ENCODE assay signal across 23 cellular contexts in the genomic region with DNA sequence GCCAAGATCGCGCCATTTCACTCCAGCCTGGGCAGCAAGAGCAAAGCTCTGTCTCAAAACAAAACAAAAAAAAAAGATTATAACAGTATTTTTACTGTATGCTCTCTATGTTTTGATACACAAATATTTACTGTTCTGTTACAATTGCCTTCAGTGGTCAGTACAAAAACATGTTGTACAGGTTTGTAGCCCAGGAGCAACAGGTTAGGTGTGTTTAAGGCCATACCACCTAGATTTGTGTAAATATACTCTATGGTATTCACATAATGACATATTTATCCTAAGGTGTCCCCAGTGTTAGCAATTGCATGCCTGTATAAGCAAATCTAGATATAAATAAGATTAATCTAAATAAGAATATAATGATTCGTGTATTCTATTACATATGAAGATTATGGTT.
"Had no signal": no experiment of that assay in that cellular context is flagged by ENCODE, and none has a peak within 500 bp of the region (broad histone marks: within the 10 kb centered on the region; RNA-seq: fewer than 3 reads in every experiment).

No MANE protein-coding gene starts in this region.

- H3K9me3 ChIP-seq: ovary, psoas muscle, right lobe of liver, sigmoid colon, stomach, thoracic aorta, thyroid gland, tibial nerve, upper lobe of left lung, vagina had no signal

- DNase-seq: occipital lobe; ovary; posterior cingulate gyrus; psoas muscle; right cardiac atrium; right lobe of liver; sigmoid colon; small intestine; stimulated activated CD4-positive, alpha-beta T cell treated with anti-CD3 and anti-CD28 coated beads, Interleukin-15, amount 100 ng/mL, for 24 hours; stimulated activated CD4-positive, alpha-beta T cell treated with anti-CD3 and anti-CD28 coated beads, Interleukin-2, amount 100 ng/mL, for 24 hours; stimulated activated CD4-positive, alpha-beta T cell treated with anti-CD3 and anti-CD28 coated beads, Interleukin-2, amount 100 ng/mL, for 48 hours; stimulated activated CD4-positive, alpha-beta T cell treated with anti-CD3 and anti-CD28 coated beads, Interleukin-4, amount 100 ng/mL, for 24 hours; stimulated activated naive B cell treated with anti-CD40 and anti-IgM and Interleukin-4, amounts not matched to agents 10 μg/mL and 1 μg/mL and 100 μg/mL, for 72 hours; stimulated activated naive CD4-positive, alpha-beta T cell treated with Interleukin-2 at 50 U/mL for 16 hours; stomach; thyroid gland; trophoblast cell; upper lobe of left lung had no signal

- H3K4me1 ChIP-seq: psoas muscle, right lobe of liver, sigmoid colon, stomach, thyroid gland, tibial nerve, upper lobe of left lung, vagina had no signal

- H3K36me3 ChIP-seq: neural progenitor cell, ovary, right lobe of liver, sigmoid colon, stomach, thoracic aorta, thyroid gland, tibial nerve, upper lobe of left lung, vagina had no signal

- H3K4me3 ChIP-seq: neural progenitor cell, ovary, psoas muscle, right lobe of liver, sigmoid colon, stomach, thoracic aorta, thyroid gland, tibial nerve, upper lobe of left lung, vagina had no signal

- H3K27me3 ChIP-seq: neural progenitor cell, ovary, right lobe of liver, sigmoid colon, stomach, thyroid gland, tibial nerve, upper lobe of left lung, vagina had no signal

- H3K27ac ChIP-seq: neural progenitor cell, ovary, parathyroid adenoma, psoas muscle, right lobe of liver, sigmoid colon, stomach, thoracic aorta, thyroid gland, tibial nerve, upper lobe of left lung, vagina had no signal
